ENCODE assay signal across 1 cellular context in genomic region chr16:87163637-87164036, GRCh38.
TF ChIP-seq lines count a peak whose summit lies in the region.

No MANE protein-coding gene starts in this region.

TF ChIP-seq in K562, 482 proteins besides CTCF, POLR2A, EP300 and RAD21 (continued from another document):
- TF ChIP-seq YY1 (IDR thresholded peaks at IDR 0.05; ENCODE audit: borderline replicate concordance in 1 of 3, control insufficient read depth in 1 of 3, extremely low read depth in 1 of 3, insufficient read depth in 3 of 3, insufficient read length in 1 of 3, insufficient replicate concordance in 2 of 3, low read depth in 1 of 3, low read length in 2 of 3) (peak in 1 of 3 experiments; percentile 53), CEBPB (tag; IDR thresholded peaks at IDR 0.05) (peak; percentile 89)
